Comparison of ENCODE assay signal across 30 cellular contexts in the genomic region with DNA sequence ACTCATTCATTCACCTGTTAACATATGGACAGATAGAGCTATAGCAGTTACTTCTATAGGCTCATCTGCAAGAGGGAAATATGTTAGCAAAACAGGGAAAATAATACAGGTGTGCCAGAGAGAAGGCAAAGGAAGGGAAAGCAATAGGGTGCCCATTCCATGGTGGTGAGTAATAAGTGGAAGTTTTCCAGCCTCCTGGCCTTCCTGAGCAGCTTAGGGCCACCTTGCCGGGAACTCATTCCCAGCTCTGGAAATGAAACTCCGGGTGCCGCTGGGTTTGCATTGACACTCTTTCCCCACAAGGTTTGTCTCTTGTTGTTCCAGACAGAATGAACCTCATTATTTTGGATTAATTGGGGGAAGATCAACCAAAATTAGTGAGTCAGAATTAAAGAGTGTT. TPM values are rescaled to one million over a fixed set of nuclear protein-coding genes. Genes with fewer than 3 reads are reported as not detected.
A peak's percentile ranks its signal among the peaks of the same experiment; 100 is the strongest.
DNase-seq lines count a peak whose midpoint lies in the region; ATAC-seq, FAIRE-seq and TF ChIP-seq lines count a peak whose summit lies in the region.
"Had no signal": no experiment of that assay in that cellular context is flagged by ENCODE, and none has a peak within 500 bp of the region (broad histone marks: within the 10 kb centered on the region; RNA-seq: fewer than 3 reads in every experiment).

No MANE protein-coding gene starts in this region.

- TF ChIP-seq CTCF in left ventricle myocardium inferior (IDR thresholded peaks at IDR 0.05; ENCODE audit: borderline replicate concordance) = no peak
- TF ChIP-seq CTCF in body of pancreas (IDR thresholded peaks at IDR 0.05) = no peak
- TF ChIP-seq CTCF in hepatocyte (IDR thresholded peaks at IDR 0.05; ENCODE audit: poor library complexity) = no peak

- no peaks in the 10 kb centered on the region for H3K4me1 Mint-ChIP-seq in activated T-helper 2 cell treated with anti-CD3 and anti-CD28 coated beads, Interferon-gamma antibody, Interleukin-2, Interleukin-4, amounts not matched to agents 10 μg/mL and 5 μg/mL and 100 μg/mL, durations not matched to agents 14 hours and 24 hours and 36 hours (ENCODE audit: low read depth)
- H3K4me1 Mint-ChIP-seq: activated CD4-positive, alpha-beta T cell treated with anti-CD3 and anti-CD28 coated beads, Interleukin-2, amount 10 ng/mL, durations not matched to agents 7 days and 5 days had no signal

- H3K4me3 ChIP-seq in left ventricle myocardium inferior (no peak overlapping the region), body of pancreas (no peak overlapping the region), hepatocyte (no peak overlapping the region)
- H3K4me3 ChIP-seq: coronary artery, heart right ventricle, SJSA1, smooth muscle cell, thyroid gland had no signal

- H3K27me3 ChIP-seq in left ventricle myocardium inferior (ENCODE audit: low read depth) (no peaks in the 10 kb centered on the region), body of pancreas (no peaks in the 10 kb centered on the region), hepatocyte (no peaks in the 10 kb centered on the region)
- H3K27me3 ChIP-seq: BE2C, heart right ventricle, SJSA1, thyroid gland had no signal

- no peaks in the 10 kb centered on the region for H4K20me1 ChIP-seq in hepatocyte (ENCODE audit: insufficient read depth, poor library complexity, severe bottlenecking)

- DNase-seq in left ventricle myocardium inferior = no peak
- no peak for DNase-seq in Right ventricle myocardium inferior (ENCODE audit: missing footprints)
- DNase-seq in body of pancreas = peak in 3 of 4 donors; percentile 12 to 31 (median 22)
- peak; percentile 28 for DNase-seq in hepatocyte (ENCODE audit: low spot score)
- DNase-seq in urothelium cell line (ENCODE audit: low spot score) = peak; percentile 74
- no peak for DNase-seq in activated CD4-positive, alpha-beta T cell treated with anti-CD3 and anti-CD28 coated beads for 48 hours
- no peak for DNase-seq in activated T-helper 2 cell treated with anti-CD3 and anti-CD28 coated beads, Interferon-gamma antibody, Interleukin-2, Interleukin-4, amounts not matched to agents 10 μg/mL and 5 μg/mL and 100 μg/mL, durations not matched to agents 14 hours and 24 hours and 36 hours (ENCODE audit: low spot score)
- DNase-seq: activated CD4-positive, alpha-beta T cell treated with anti-CD3 and anti-CD28 coated beads, Interleukin-2, amount 10 ng/mL, durations not matched to agents 7 days and 5 days; aorta; BE2C; DMS79 treated with DMSO at 0.1 percent for 48 hours; heart right ventricle; Kasumi-1; NCI-H1105; NCI-H2081 treated with DMSO at 0.1 percent for 48 hours; NCI-H446 treated with DMSO at 0.1 percent for 48 hours; OCI-M1; stimulated activated CD4-positive, alpha-beta T cell treated with anti-CD3 and anti-CD28 coated beads, Interleukin-4, amount 100 ng/mL, for 24 hours; stimulated activated naive CD8-positive, alpha-beta T cell treated with anti-CD3 and anti-CD28 coated beads, Interleukin-15, Interleukin-2, amounts not matched to agents 100 U/mL and 50 U/mL, for 24 hours; T-helper 17 cell; thyroid gland had no signal

- no peaks in the 10 kb centered on the region for H3K9me3 Mint-ChIP-seq in activated T-helper 2 cell treated with anti-CD3 and anti-CD28 coated beads, Interferon-gamma antibody, Interleukin-2, Interleukin-4, amounts not matched to agents 10 μg/mL and 5 μg/mL and 100 μg/mL, durations not matched to agents 14 hours and 24 hours and 36 hours
- H3K9me3 Mint-ChIP-seq: activated CD4-positive, alpha-beta T cell treated with anti-CD3 and anti-CD28 coated beads, Interleukin-2, amount 10 ng/mL, durations not matched to agents 7 days and 5 days; activated naive CD4-positive, alpha-beta T cell treated with anti-CD3 and anti-CD28 coated beads, Interleukin-2, amount 50 U/mL, for 72 hours had no signal

- no peak overlapping the region for H2AFZ ChIP-seq in hepatocyte

- no peak overlapping the region for H3K4me3 Mint-ChIP-seq in activated T-helper 2 cell treated with anti-CD3 and anti-CD28 coated beads, Interferon-gamma antibody, Interleukin-2, Interleukin-4, amounts not matched to agents 10 μg/mL and 5 μg/mL and 100 μg/mL, durations not matched to agents 14 hours and 24 hours and 36 hours (ENCODE audit: low read depth)
- H3K4me3 Mint-ChIP-seq: activated CD4-positive, alpha-beta T cell treated with anti-CD3 and anti-CD28 coated beads, Interleukin-2, amount 10 ng/mL, durations not matched to agents 7 days and 5 days; T-helper 17 cell had no signal

- H3K79me2 ChIP-seq in hepatocyte = no peaks in the 10 kb centered on the region

- intact Hi-C loops in left ventricle myocardium inferior (cut with micrococcal nuclease) = no loop called here
- intact Hi-C loops in Right ventricle myocardium inferior (cut with DNase I) = no loop called here
- intact Hi-C loops in body of pancreas (cut with DNase I) = no loop called here
- intact Hi-C loops in activated T-helper 2 cell treated with anti-CD3 and anti-CD28 coated beads, Interferon-gamma antibody, Interleukin-2, Interleukin-4, amounts not matched to agents 10 μg/mL and 5 μg/mL and 100 μg/mL, durations not matched to agents 14 hours and 24 hours and 36 hours (cut with micrococcal nuclease) = no loop called here

- H3K36me3 Mint-ChIP-seq in activated T-helper 2 cell treated with anti-CD3 and anti-CD28 coated beads, Interferon-gamma antibody, Interleukin-2, Interleukin-4, amounts not matched to agents 10 μg/mL and 5 μg/mL and 100 μg/mL, durations not matched to agents 14 hours and 24 hours and 36 hours (ENCODE audit: low read depth) = no peaks in the 10 kb centered on the region
- H3K36me3 Mint-ChIP-seq: activated naive CD4-positive, alpha-beta T cell treated with anti-CD3 and anti-CD28 coated beads, Interleukin-2, amount 50 U/mL, for 72 hours had no signal

- H3K9me3 ChIP-seq in left ventricle myocardium inferior (replicated peaks) = no peaks in the 10 kb centered on the region
- no peaks in the 10 kb centered on the region for H3K9me3 ChIP-seq in body of pancreas
- H3K9me3 ChIP-seq in hepatocyte (ENCODE audit: low read depth) = no peaks in the 10 kb centered on the region
- H3K9me3 ChIP-seq: BE2C, heart right ventricle, SJSA1, thyroid gland had no signal

- no peak for ATAC-seq in Right ventricle myocardium inferior
- peak; percentile 61 for ATAC-seq in body of pancreas
- no peak for ATAC-seq in GM19035 (IDR thresholded peaks at IDR 0.05; ENCODE audit: unreplicated experiment)
- ATAC-seq: activated naive CD4-positive, alpha-beta T cell treated with anti-CD3 and anti-CD28 coated beads, Interleukin-2, amount 50 U/mL, for 72 hours; stimulated activated naive CD8-positive, alpha-beta T cell treated with anti-CD3 and anti-CD28 coated beads, Interleukin-15, Interleukin-2, amounts not matched to agents 100 U/mL and 50 U/mL, for 24 hours; T-helper 17 cell had no signal

- H3K4me1 ChIP-seq in left ventricle myocardium inferior (peaks cover 44% of the 10 kb centered on the region), body of pancreas (no peaks in the 10 kb centered on the region), hepatocyte (ENCODE audit: insufficient read depth) (peaks cover 25% of the 10 kb centered on the region)
- H3K4me1 ChIP-seq: BE2C, SJSA1 had no signal

- H3K27me3 Mint-ChIP-seq in activated T-helper 2 cell treated with anti-CD3 and anti-CD28 coated beads, Interferon-gamma antibody, Interleukin-2, Interleukin-4, amounts not matched to agents 10 μg/mL and 5 μg/mL and 100 μg/mL, durations not matched to agents 14 hours and 24 hours and 36 hours (ENCODE audit: low read depth) = peaks cover 1% of the 10 kb centered on the region

- H3K27ac ChIP-seq in left ventricle myocardium inferior (replicated peaks) (peak overlapping the region; percentile 14), body of pancreas (peak overlapping the region in 2 of 4 donors; percentile 7 to 54), hepatocyte (peak overlapping the region; percentile 24)
- H3K27ac ChIP-seq: 22Rv1, coronary artery, SJSA1, thyroid gland had no signal

- H3K36me3 ChIP-seq in left ventricle myocardium inferior = no peaks in the 10 kb centered on the region
- H3K36me3 ChIP-seq in body of pancreas (replicated peaks in 1 of 2; ENCODE audit: insufficient read depth in 1 of 2, low read depth in 2 of 2) = no peaks in the 10 kb centered on the region
- no peaks in the 10 kb centered on the region for H3K36me3 ChIP-seq in hepatocyte (replicated peaks; ENCODE audit: insufficient read depth, low read depth)
- H3K36me3 ChIP-seq: BE2C, thyroid gland had no signal

- no peaks in the 10 kb centered on the region for H3K9me2 ChIP-seq in hepatocyte (replicated peaks; ENCODE audit: insufficient read depth)

- H3K4me2 ChIP-seq in hepatocyte = no peak overlapping the region
- H3K4me2 ChIP-seq: smooth muscle cell had no signal

- no peak overlapping the region for H3K27ac Mint-ChIP-seq in activated T-helper 2 cell treated with anti-CD3 and anti-CD28 coated beads, Interferon-gamma antibody, Interleukin-2, Interleukin-4, amounts not matched to agents 10 μg/mL and 5 μg/mL and 100 μg/mL, durations not matched to agents 14 hours and 24 hours and 36 hours
- H3K27ac Mint-ChIP-seq: activated CD4-positive, alpha-beta T cell treated with anti-CD3 and anti-CD28 coated beads, Interleukin-2, amount 10 ng/mL, durations not matched to agents 7 days and 5 days; activated naive CD4-positive, alpha-beta T cell treated with anti-CD3 and anti-CD28 coated beads, Interleukin-2, amount 50 U/mL, for 72 hours; T-helper 17 cell had no signal

- TF ChIP-seq POLR2A in body of pancreas (IDR thresholded peaks at IDR 0.05) = no peak

- WGBS in body of pancreas, 2 donors = 44 to 76% methylated on average over 3 of the region's 3 CpGs
- WGBS in hepatocyte (ENCODE audit: low lambda C conversion rate, missing lambda C conversion rate) = 79% methylated on average over 3 of the region's 3 CpGs

- peak; percentile 76 for FAIRE-seq in urothelium cell line (lab: Jason Lieb, UNC)
- FAIRE-seq: GM12891 had no signal

RNA-seq across cellular contexts. Expression of gene SLC1A3, which starts 58.4 kb away (rescaled TPM):
- 144 TPM for total RNA-seq in left ventricle myocardium inferior
- 95.4 TPM for total RNA-seq in Right ventricle myocardium inferior
- total RNA-seq in body of pancreas = 10 to 100 TPM; 11.2 to 18.5 TPM
- total RNA-seq in hepatocyte = 42.3 and 44.1 TPM in 2 replicates
- 32.3 and 39.6 TPM in 2 replicates for polyA plus RNA-seq in hepatocyte
- total RNA-seq in activated T-helper 2 cell treated with anti-CD3 and anti-CD28 coated beads, Interferon-gamma antibody, Interleukin-2, Interleukin-4, amounts not matched to agents 10 μg/mL and 5 μg/mL and 100 μg/mL, durations not matched to agents 14 hours and 24 hours and 36 hours = not detected in 2 replicates
- total RNA-seq: activated CD4-positive, alpha-beta T cell treated with anti-CD3 and anti-CD28 coated beads, Interleukin-2, amount 10 ng/mL, durations not matched to agents 7 days and 5 days; lung microvascular endothelial cell; pulmonary artery endothelial cell; T-helper 17 cell had no signal

Comparison
In these comparisons a context has a peak if more than half of its experiments do, and no peak if none do; other contexts are left out.
1. DNase-seq: peak in body of pancreas (3 of 4), hepatocyte (single experiment) and urothelium cell line (single experiment); none in left ventricle myocardium inferior (single experiment), Right ventricle myocardium inferior (single experiment), activated CD4-positive, alpha-beta T cell treated with anti-CD3 and anti-CD28 coated beads for 48 hours (single experiment) and activated T-helper 2 cell treated with anti-CD3 and anti-CD28 coated beads, Interferon-gamma antibody, Interleukin-2, Interleukin-4, amounts not matched to agents 10 μg/mL and 5 μg/mL and 100 μg/mL, durations not matched to agents 14 hours and 24 hours and 36 hours (single experiment).
2. RNA of gene SLC1A3, which starts 58.4 kb away (total RNA-seq): 144 TPM in left ventricle myocardium inferior (single experiment), 95.4 TPM in Right ventricle myocardium inferior (single experiment), 42.3 to 44.1 TPM in hepatocyte and 11.2 to 18.5 TPM in body of pancreas; not detected in activated T-helper 2 cell treated with anti-CD3 and anti-CD28 coated beads, Interferon-gamma antibody, Interleukin-2, Interleukin-4, amounts not matched to agents 10 μg/mL and 5 μg/mL and 100 μg/mL, durations not matched to agents 14 hours and 24 hours and 36 hours; every median in the first group is over 10 times any median in the second.